Comparison of ENCODE assay signal across 23 cellular contexts in the genomic region with DNA sequence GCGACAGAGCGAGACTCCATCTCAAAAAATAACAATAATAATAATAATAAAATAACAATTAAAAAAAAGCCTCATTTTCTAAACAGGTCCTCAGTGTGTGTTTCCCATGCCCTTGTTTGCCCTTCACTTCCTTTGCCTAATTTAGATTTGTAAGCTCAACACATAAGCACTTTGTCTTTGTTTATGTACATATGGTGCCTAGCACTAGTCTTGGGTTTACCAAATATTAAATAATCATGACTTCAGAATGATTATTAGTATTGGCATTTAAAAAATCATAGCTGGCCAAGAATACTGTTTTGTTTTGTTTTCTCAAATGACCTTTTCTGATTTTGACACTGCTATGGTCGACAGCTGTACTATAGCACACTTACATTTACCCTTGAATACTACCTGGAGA. TPM values are rescaled to one million over a fixed set of nuclear protein-coding genes. Genes with fewer than 3 reads are reported as not detected.
DNase-seq lines count a peak whose midpoint lies in the region; ATAC-seq, FAIRE-seq and TF ChIP-seq lines count a peak whose summit lies in the region.
"Had no signal": no experiment of that assay in that cellular context is flagged by ENCODE, and none has a peak within 500 bp of the region (broad histone marks: within the 10 kb centered on the region; RNA-seq: fewer than 3 reads in every experiment).

No MANE protein-coding gene starts in this region.

- no peak for TF ChIP-seq CTCF in endothelial cell of umbilical vein (IDR thresholded peaks at IDR 0.05; ENCODE audit: extremely low read depth in 1 of 2, insufficient read depth in 1 of 2, low read depth in 1 of 2, low read length in 2 of 2)

- no peaks in the 10 kb centered on the region for H3K27me3 ChIP-seq in endothelial cell of umbilical vein (ENCODE audit: control insufficient read depth in 2 of 2, insufficient read depth in 2 of 2, low read length in 2 of 2)
- H3K27me3 ChIP-seq: BE2C; BLaER1 treated with 17β-estradiol and CSF1 and Interleukin-3, amounts not matched to agents 10 nM and 100 nM had no signal

- no peak overlapping the region for H3K27ac Mint-ChIP-seq in stimulated activated naive CD8-positive, alpha-beta T cell treated with anti-CD3 and anti-CD28 coated beads, Interleukin-15, amount 100 ng/mL, for 72 hours
- H3K27ac Mint-ChIP-seq: CD4-positive, alpha-beta memory T cell; HFFc6 had no signal

- DNase-seq in left ventricle myocardium superior (no peak), left cardiac atrium (no peak), dermis blood vessel endothelial cell (peak; percentile 53), endothelial cell of umbilical vein (ENCODE audit: low read depth, low spot score) (peak; percentile 62)
- DNase-seq in stimulated activated naive CD8-positive, alpha-beta T cell treated with anti-CD3 and anti-CD28 coated beads, Interleukin-15, amount 100 ng/mL, for 72 hours: no peak
- DNase-seq: 8988T; ACHN; AML-193; BE2C; CD4-positive, alpha-beta memory T cell; COR-L47; DMS153; DND-41; GOT3; HFFc6 had no signal

- H4K20me1 ChIP-seq in endothelial cell of umbilical vein (replicated peaks; ENCODE audit: control insufficient read depth, extremely low read depth, insufficient read depth, low read length): no peaks in the 10 kb centered on the region
- H4K20me1 ChIP-seq: BLaER1 treated with 17β-estradiol and CSF1 and Interleukin-3, amounts not matched to agents 10 nM and 100 nM had no signal

- H3K27ac ChIP-seq in endothelial cell of umbilical vein (ENCODE audit: insufficient read depth, low read depth, low read length): no peak overlapping the region
- H3K27ac ChIP-seq: A549; BLaER1 treated with 17β-estradiol and CSF1 and Interleukin-3, amounts not matched to agents 10 nM and 100 nM had no signal

- no peaks in the 10 kb centered on the region for H3K79me2 ChIP-seq in endothelial cell of umbilical vein (ENCODE audit: control insufficient read depth, insufficient read depth, low read length)

- dilution Hi-C loops in endothelial cell of umbilical vein (cut with MboI; ENCODE audit: extremely low pct_ligation_motif_present, low sequenced_read_pairs): no loop called here

- H2AFZ ChIP-seq in endothelial cell of umbilical vein (ENCODE audit: low read depth, low read length): no peak overlapping the region

- H3K4me1 ChIP-seq in endothelial cell of umbilical vein (ENCODE audit: control insufficient read depth, extremely low read depth, insufficient read depth, low read length): peaks cover 14% of the 10 kb centered on the region
- H3K4me1 ChIP-seq: BE2C had no signal

- ATAC-seq in left ventricle myocardium superior: peak; percentile 45
- no peak for ATAC-seq in left cardiac atrium
- no peak for ATAC-seq in GM21737 (IDR thresholded peaks at IDR 0.05; ENCODE audit: unreplicated experiment)
- ATAC-seq in stimulated activated naive CD8-positive, alpha-beta T cell treated with anti-CD3 and anti-CD28 coated beads, Interleukin-15, amount 100 ng/mL, for 72 hours: no peak
- no peak for ATAC-seq in HG03039 (IDR thresholded peaks at IDR 0.05; ENCODE audit: unreplicated experiment)
- ATAC-seq: A549 had no signal

- H3K9ac ChIP-seq in endothelial cell of umbilical vein (replicated peaks; ENCODE audit: extremely low read depth, insufficient read depth, low read length): no peak overlapping the region
- H3K9ac ChIP-seq: BLaER1 treated with 17β-estradiol and CSF1 and Interleukin-3, amounts not matched to agents 10 nM and 100 nM had no signal

- BruUV-seq in endothelial cell of umbilical vein (replicated peaks; lab: Mats Ljungman, UMichigan): no TSS peak

- H3K9me1 ChIP-seq in endothelial cell of umbilical vein (replicated peaks; ENCODE audit: control insufficient read depth, extremely low read depth, insufficient read depth, low read length): peaks cover 2% of the 10 kb centered on the region

- FAIRE-seq in endothelial cell of umbilical vein (lab: Jason Lieb, UNC): no peak
- FAIRE-seq: A549, G401.6, GM12892, H54 had no signal

- H3K4me3 Mint-ChIP-seq in stimulated activated naive CD8-positive, alpha-beta T cell treated with anti-CD3 and anti-CD28 coated beads, Interleukin-15, amount 100 ng/mL, for 72 hours: no peak overlapping the region
- H3K4me3 Mint-ChIP-seq: CD4-positive, alpha-beta memory T cell; HFFc6 had no signal

- no peaks in the 10 kb centered on the region for H3K9me3 Mint-ChIP-seq in stimulated activated naive CD8-positive, alpha-beta T cell treated with anti-CD3 and anti-CD28 coated beads, Interleukin-15, amount 100 ng/mL, for 72 hours
- H3K9me3 Mint-ChIP-seq: CD4-positive, alpha-beta memory T cell had no signal

- intact Hi-C loops in left ventricle myocardium superior (cut with micrococcal nuclease): no loop called here
- intact Hi-C loops in left cardiac atrium (cut with DNase I): no loop called here
- intact Hi-C loops in endothelial cell of umbilical vein (cut with micrococcal nuclease): no loop called here

- peaks cover 15% of the 10 kb centered on the region for H3K4me1 Mint-ChIP-seq in stimulated activated naive CD8-positive, alpha-beta T cell treated with anti-CD3 and anti-CD28 coated beads, Interleukin-15, amount 100 ng/mL, for 72 hours

- POLR2A ChIA-PET in endothelial cell of umbilical vein (lab: Charles Lee): no interaction called here

- no peak overlapping the region for H3K4me3 ChIP-seq in endothelial cell of umbilical vein (replicated peaks in 1 of 3; ENCODE audit: insufficient read depth in 1 of 3, low read depth in 1 of 3, low read length in 3 of 3)
- H3K4me3 ChIP-seq: A549; BLaER1 treated with 17β-estradiol and CSF1 and Interleukin-3, amounts not matched to agents 10 nM and 100 nM; HAP-1 had no signal

- no peak overlapping the region for H3K4me2 ChIP-seq in endothelial cell of umbilical vein (ENCODE audit: insufficient read depth, low read length)
- H3K4me2 ChIP-seq: A549; BLaER1 treated with 17β-estradiol and CSF1 and Interleukin-3, amounts not matched to agents 10 nM and 100 nM had no signal

- H3K9me3 ChIP-seq in endothelial cell of umbilical vein (replicated peaks; ENCODE audit: control insufficient read depth, insufficient read depth, low read length): no peaks in the 10 kb centered on the region
- H3K9me3 ChIP-seq: A549; BE2C; BLaER1 treated with 17β-estradiol and CSF1 and Interleukin-3, amounts not matched to agents 10 nM and 100 nM; HAP-1 had no signal

- H3K36me3 ChIP-seq in endothelial cell of umbilical vein (ENCODE audit: control insufficient read depth in 2 of 2, extremely low read depth in 1 of 2, insufficient read depth in 2 of 2, low read length in 2 of 2): no peaks in the 10 kb centered on the region
- H3K36me3 ChIP-seq: BE2C; BLaER1 treated with 17β-estradiol and CSF1 and Interleukin-3, amounts not matched to agents 10 nM and 100 nM; HAP-1 had no signal

- CTCF ChIA-PET in endothelial cell of umbilical vein (lab: Charles Lee): interaction anchor here (1.1 to 2.6 kb wide), 5 partner anchors 13 to 240 kb away, joined by 3 to 7 read pairs (median 4); no protein-coding TSS in a partner anchor

- TF ChIP-seq POLR2A in endothelial cell of umbilical vein (IDR thresholded peaks at IDR 0.05; ENCODE audit: low read depth, low read length): no peak

- H3K27me3 Mint-ChIP-seq in stimulated activated naive CD8-positive, alpha-beta T cell treated with anti-CD3 and anti-CD28 coated beads, Interleukin-15, amount 100 ng/mL, for 72 hours: peaks cover 37% of the 10 kb centered on the region
- H3K27me3 Mint-ChIP-seq: CD4-positive, alpha-beta memory T cell had no signal

TF ChIP-seq in endothelial cell of umbilical vein, 7 proteins besides CTCF, POLR2A, EP300 and RAD21:
- TF ChIP-seq MAX (IDR thresholded peaks at IDR 0.05; ENCODE audit: insufficient read depth, insufficient read length): no peak
- TF ChIP-seq POLR2AphosphoS5 (IDR thresholded peaks at IDR 0.05; ENCODE audit: insufficient read depth, low read depth, low read length): no peak
- TF ChIP-seq JUN (IDR thresholded peaks at IDR 0.05; ENCODE audit: borderline replicate concordance, insufficient read depth, insufficient read length, low read depth): no peak
- no peak for TF ChIP-seq FOS (IDR thresholded peaks at IDR 0.05; ENCODE audit: borderline replicate concordance, insufficient read depth, low read length)
- no peak for TF ChIP-seq GATA2 (IDR thresholded peaks at IDR 0.05; ENCODE audit: insufficient read depth, insufficient read length, low read depth, low read length)

RNA-seq across cellular contexts. Expression of gene RAPGEF2, which starts 6.4 kb away (rescaled TPM):
- total RNA-seq in left ventricle myocardium superior (42.2 TPM), left cardiac atrium (10 to 100 TPM; 28.0 to 38.0 TPM), dermis blood vessel endothelial cell (91.4 and 101 TPM in 2 replicates), endothelial cell of umbilical vein (55.2 and 61.6 TPM in 2 replicates)
- 25.4 and 28.7 TPM in 2 replicates for polyA plus RNA-seq in endothelial cell of umbilical vein
- 25.9 and 27.1 TPM in 2 replicates for polyA plus RNA-seq in endothelial cell of umbilical vein (2011; cell fraction: cytosol; rRNA removed)
- polyA plus RNA-seq in endothelial cell of umbilical vein (2011; cell fraction: nucleus; rRNA removed): 95.5 and 109 TPM in 2 replicates
- 33.4 and 42.7 TPM in 2 replicates for polyA plus RNA-seq in endothelial cell of umbilical vein (2012)
- 163 and 181 TPM in 2 replicates for polyA minus RNA-seq in endothelial cell of umbilical vein
- 13.7 TPM for polyA minus RNA-seq in endothelial cell of umbilical vein (2011; cell fraction: cytosol; rRNA and poly(A)+ RNA removed)
- 126 and 179 TPM in 2 replicates for polyA minus RNA-seq in endothelial cell of umbilical vein (2011; cell fraction: nucleus; rRNA and poly(A)+ RNA removed)

Comparison
In these comparisons a context has a peak if more than half of its experiments do, and no peak if none do; other contexts are left out.
1. DNase-seq: peak in dermis blood vessel endothelial cell (single experiment) and endothelial cell of umbilical vein (single experiment); none in left ventricle myocardium superior (single experiment), left cardiac atrium (single experiment) and stimulated activated naive CD8-positive, alpha-beta T cell treated with anti-CD3 and anti-CD28 coated beads, Interleukin-15, amount 100 ng/mL, for 72 hours (0 of 2).